10 cellular contexts compared by ENCODE assay signal in genomic region chr22:18157714-18158028, GRCh38. TPM values are rescaled to one million over a fixed set of nuclear protein-coding genes. Genes with fewer than 3 reads are reported as not detected.
DNase-seq lines count a peak whose midpoint lies in the region.
"Had no signal": no experiment of that assay in that cellular context is flagged by ENCODE, and none has a peak within 500 bp of the region (broad histone marks: within the 10 kb centered on the region; RNA-seq: fewer than 3 reads in every experiment).

No MANE protein-coding gene starts in this region.

- no peak overlapping the region for H2AFZ ChIP-seq in mesenchymal stem cell (ENCODE audit: low read depth, low read length)

- H3K9ac ChIP-seq in adipocyte (ENCODE audit: low read length) (peak overlapping the region; percentile 72), mesenchymal stem cell (ENCODE audit: low read length) (peak overlapping the region; percentile 85), subcutaneous abdominal adipose tissue (ENCODE audit: low read length in 5 of 5) (no peak overlapping the region)

- H3K36me3 ChIP-seq in H7 (replicated peaks; ENCODE audit: control insufficient read depth, insufficient read depth, low read length) (no peaks in the 10 kb centered on the region), adipocyte (ENCODE audit: control insufficient read depth, insufficient read depth, low read length, severe bottlenecking) (no peaks in the 10 kb centered on the region), mesenchymal stem cell (ENCODE audit: control insufficient read depth in 1 of 2, insufficient read depth in 2 of 2, low read depth in 1 of 2, low read length in 2 of 2) (peaks cover 0 to 3% of the 10 kb centered on the region in 2 experiments), subcutaneous abdominal adipose tissue (ENCODE audit: control insufficient read depth in 5 of 5, insufficient read depth in 5 of 5, low read length in 5 of 5) (peaks cover 0 to 11% (median 3%) of the 10 kb centered on the region in 5 donors)
- H3K36me3 ChIP-seq: BE2C had no signal

- no peak overlapping the region for H3K14ac ChIP-seq in mesenchymal stem cell (ENCODE audit: low read length in 2 of 2)

- H3K4me3 ChIP-seq in H7 (ENCODE audit: insufficient read depth, low read depth, low read length), result no peak overlapping the region
- H3K4me3 ChIP-seq in adipocyte (ENCODE audit: low read length), result no peak overlapping the region
- peak overlapping the region in 1 of 2 experiments; percentile 36 for H3K4me3 ChIP-seq in mesenchymal stem cell (ENCODE audit: insufficient read depth in 1 of 2, low read depth in 1 of 2, low read length in 2 of 2)
- no peak overlapping the region for H3K4me3 ChIP-seq in subcutaneous abdominal adipose tissue (ENCODE audit: low read depth in 1 of 5, low read length in 5 of 5)
- H3K4me3 ChIP-seq: mucosa of descending colon had no signal

- no peak overlapping the region for H2BK12ac ChIP-seq in mesenchymal stem cell (ENCODE audit: low read length in 2 of 2)

- H3K18ac ChIP-seq in mesenchymal stem cell (ENCODE audit: low read depth in 1 of 2, low read length in 2 of 2), result no peak overlapping the region

- H3K27ac ChIP-seq in mesenchymal stem cell (ENCODE audit: low read length, poor library complexity, severe bottlenecking), result no peak overlapping the region
- peak overlapping the region; percentile 41 for H3K27ac ChIP-seq in subcutaneous abdominal adipose tissue (ENCODE audit: low read depth, low read length)

- no peak overlapping the region for H2BK5ac ChIP-seq in mesenchymal stem cell (ENCODE audit: low read depth, low read length, poor library complexity, severe bottlenecking)

- no peak overlapping the region for H4K8ac ChIP-seq in mesenchymal stem cell (ENCODE audit: low read length)

- no peak overlapping the region for H3K23ac ChIP-seq in mesenchymal stem cell (ENCODE audit: low read length in 2 of 2)

- H3K27me3 ChIP-seq in H7 (ENCODE audit: control insufficient read depth, insufficient read depth, low read length), result no peaks in the 10 kb centered on the region; the same call in 1 of the 2 replicates
- no peaks in the 10 kb centered on the region for H3K27me3 ChIP-seq in adipocyte (replicated peaks; ENCODE audit: control insufficient read depth, insufficient read depth, low read length)
- H3K27me3 ChIP-seq in mesenchymal stem cell (ENCODE audit: control insufficient read depth in 1 of 2, insufficient read depth in 1 of 2, low read length in 2 of 2), result no peaks in the 10 kb centered on the region
- H3K27me3 ChIP-seq in subcutaneous abdominal adipose tissue (ENCODE audit: control insufficient read depth in 5 of 5, insufficient read depth in 4 of 5, low read length in 5 of 5), result no peaks in the 10 kb centered on the region

- DNase-seq in H7 (peak; percentile 59), adipocyte (ENCODE audit: low read depth) (no peak), mesenchymal stem cell (no peak), cerebellar nuclear complex (lab: John Stamatoyannopoulos, UW) (no peak), DMS153 (lab: John Stamatoyannopoulos, UW) (no peak), midbrain (lab: John Stamatoyannopoulos, UW) (no peak)
- DNase-seq in activated naive CD4-positive, alpha-beta T cell treated with anti-CD3 and anti-CD28 coated beads, Interleukin-2, amount 50 U/mL, for 16 hours, result no peak

- H2AK5ac ChIP-seq in mesenchymal stem cell (ENCODE audit: low read length, severe bottlenecking), result no peak overlapping the region

- H3K4me1 ChIP-seq in adipocyte (ENCODE audit: control insufficient read depth, insufficient read depth, low read length) (peaks cover 15% of the 10 kb centered on the region), mesenchymal stem cell (ENCODE audit: control insufficient read depth, insufficient read depth, low read depth, low read length) (peaks cover 8% of the 10 kb centered on the region), subcutaneous abdominal adipose tissue (ENCODE audit: control insufficient read depth in 5 of 5, insufficient read depth in 5 of 5, low read length in 5 of 5) (peaks cover 3 to 8% (median 6%) of the 10 kb centered on the region in 5 donors)
- H3K4me1 ChIP-seq: BE2C had no signal

- H3K9me3 ChIP-seq in adipocyte (ENCODE audit: control insufficient read depth, low read length) (no peaks in the 10 kb centered on the region), mesenchymal stem cell (ENCODE audit: control insufficient read depth, low read length) (no peaks in the 10 kb centered on the region), subcutaneous abdominal adipose tissue (ENCODE audit: control insufficient read depth in 5 of 5, low read length in 5 of 5) (no peaks in the 10 kb centered on the region)
- H3K9me3 ChIP-seq: BE2C, mucosa of descending colon had no signal

- H4K91ac ChIP-seq in mesenchymal stem cell (ENCODE audit: low read length), result no peak overlapping the region

- H3K4ac ChIP-seq in mesenchymal stem cell (ENCODE audit: low read depth in 1 of 2, low read length in 2 of 2), result no peak overlapping the region

- H2BK120ac ChIP-seq in mesenchymal stem cell (ENCODE audit: low read depth, low read length), result no peak overlapping the region

- no peak overlapping the region for H2BK15ac ChIP-seq in mesenchymal stem cell (ENCODE audit: low read depth, poor library complexity, severe bottlenecking)

- WGBS in mesenchymal stem cell, result 50% methylated on average over 12 of the region's 12 CpGs

- H3K4me2 ChIP-seq in mesenchymal stem cell (ENCODE audit: low read length, poor library complexity, severe bottlenecking), result no peak overlapping the region

- H3K79me1 ChIP-seq in mesenchymal stem cell (replicated peaks; ENCODE audit: low read length, poor library complexity, severe bottlenecking), result peaks cover 1% of the 10 kb centered on the region

RNA-seq across cellular contexts. Expression of gene USP18, which starts 7.7 kb away (rescaled TPM):
- 5.9 and 7.8 TPM in 2 replicates for total RNA-seq in H7 (2014; rRNA removed; shearing (Covaris generic))
- polyA plus RNA-seq in mesenchymal stem cell (2013, experiment 1 of 2), result 3.7 TPM
- polyA plus RNA-seq in mesenchymal stem cell (2013, experiment 2 of 2), result 4.1 TPM

RNA-seq across cellular contexts. Expression of gene TUBA8, which starts 47.1 kb away (rescaled TPM):
- total RNA-seq in H7 (2014; rRNA removed; shearing (Covaris generic)), result 0.92 and 2.7 TPM in 2 replicates
- polyA plus RNA-seq in mesenchymal stem cell (2013, experiment 1 of 2), result 0.65 TPM
- 0.51 TPM for polyA plus RNA-seq in mesenchymal stem cell (2013, experiment 2 of 2)

Comparison
In these comparisons a context has a peak if more than half of its experiments do, and no peak if none do; other contexts are left out.
1. H3K9ac ChIP-seq: peak in adipocyte (single experiment) and mesenchymal stem cell (single experiment); none in subcutaneous abdominal adipose tissue (0 of 5).